In genomic region chr11:67271548-67272284, GRCh38 we compare ENCODE assay signal across 2 cellular contexts.
TF ChIP-seq lines count a peak whose summit lies in the region.

No MANE protein-coding gene starts in this region.

TF ChIP-seq in liver, 16 proteins besides CTCF, POLR2A, EP300 and RAD21:
- no peak for TF ChIP-seq EGR1 (IDR thresholded peaks at IDR 0.05; ENCODE audit: low read depth in 2 of 2)
- TF ChIP-seq RXRA (IDR thresholded peaks at IDR 0.05), result no peak
- no peak for TF ChIP-seq REST (IDR thresholded peaks at IDR 0.05)
- no peak for TF ChIP-seq MAX (IDR thresholded peaks at IDR 0.05)
- no peak for TF ChIP-seq GABPA (IDR thresholded peaks at IDR 0.05 in 1 of 2, conservative IDR thresholded peaks at IDR 0.05 in 1 of 2)
- no peak for TF ChIP-seq FOXA1 (IDR thresholded peaks at IDR 0.05)

TF ChIP-seq in HepG2, 621 proteins besides CTCF, POLR2A, EP300 and RAD21:
- TF ChIP-seq AKAP8 (CRISPR knock-in tag; IDR thresholded peaks at IDR 0.05) (no peak), HOMEZ (CRISPR knock-in tag; IDR thresholded peaks at IDR 0.05; ENCODE audit: low read depth) (no peak), ZNF33A (CRISPR knock-in tag; IDR thresholded peaks at IDR 0.05; ENCODE audit: borderline replicate concordance) (no peak), MXD1 (CRISPR knock-in tag; IDR thresholded peaks at IDR 0.05) (no peak), HNF4G (IDR thresholded peaks at IDR 0.05; ENCODE audit: borderline replicate concordance, low read depth, low read length) (no peak), HNF4G (CRISPR knock-in tag; IDR thresholded peaks at IDR 0.05; ENCODE audit: borderline replicate concordance, low read depth) (no peak), PBX2 (CRISPR knock-in tag; IDR thresholded peaks at IDR 0.05) (no peak), ZNF432 (CRISPR knock-in tag; IDR thresholded peaks at IDR 0.05; ENCODE audit: borderline replicate concordance) (no peak), THRA (CRISPR knock-in tag; IDR thresholded peaks at IDR 0.05; ENCODE audit: borderline replicate concordance) (no peak), ZNF224 (CRISPR knock-in tag; IDR thresholded peaks at IDR 0.05) (no peak), THAP8 (CRISPR knock-in tag; IDR thresholded peaks at IDR 0.05; ENCODE audit: borderline replicate concordance) (no peak), ZNF12 (CRISPR knock-in tag; IDR thresholded peaks at IDR 0.05) (no peak), HNRNPL (IDR thresholded peaks at IDR 0.05; ENCODE audit: low read depth, low read length) (no peak)
